In the genomic region with DNA sequence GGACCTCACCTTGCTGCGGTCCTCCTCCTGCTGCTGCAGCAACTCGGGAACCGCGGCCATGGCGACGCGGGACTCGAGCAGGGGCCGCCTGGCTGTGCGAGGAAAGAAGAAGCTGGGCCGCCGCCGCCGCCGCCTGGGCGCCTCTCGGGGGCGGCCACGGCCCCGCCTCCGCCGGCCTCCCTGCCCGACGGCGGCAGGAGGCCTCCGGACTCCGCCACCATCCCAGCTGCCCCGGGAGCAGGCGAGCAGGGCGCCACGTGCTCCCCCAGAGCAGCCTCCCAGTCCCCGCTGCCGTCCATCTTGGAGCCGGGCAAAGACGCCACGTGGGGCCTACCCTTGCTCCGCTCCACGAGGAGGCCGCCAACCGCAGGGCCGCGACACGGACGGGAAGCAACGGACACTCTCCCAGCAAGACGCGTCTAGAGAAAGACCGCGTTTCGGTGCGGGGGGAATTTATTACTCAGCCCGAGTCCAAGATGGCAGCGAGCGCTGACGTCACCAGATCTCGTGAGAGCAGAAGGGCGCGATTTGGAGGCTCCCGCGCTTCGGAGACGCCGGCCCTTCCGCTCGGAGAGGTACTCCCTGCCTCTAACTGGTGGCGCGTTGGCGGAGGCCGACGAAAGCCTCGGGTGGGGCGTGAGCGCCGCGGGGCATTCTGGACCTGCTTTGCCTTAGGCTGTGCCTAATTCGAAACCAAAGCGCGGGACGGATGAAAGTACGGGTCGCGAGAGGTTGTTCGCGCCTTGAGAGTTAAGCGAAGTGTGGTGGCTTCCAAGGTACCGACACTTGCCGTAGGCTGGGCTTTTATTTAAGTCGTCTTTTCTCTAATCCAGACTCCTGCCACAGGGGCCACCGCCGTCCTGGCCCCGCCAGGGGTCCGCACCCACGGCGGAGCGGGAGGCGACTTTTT, we compare ENCODE assay signal across 1 cellular context.
TF ChIP-seq lines count a peak whose summit lies in the region.

A gene with protein sequence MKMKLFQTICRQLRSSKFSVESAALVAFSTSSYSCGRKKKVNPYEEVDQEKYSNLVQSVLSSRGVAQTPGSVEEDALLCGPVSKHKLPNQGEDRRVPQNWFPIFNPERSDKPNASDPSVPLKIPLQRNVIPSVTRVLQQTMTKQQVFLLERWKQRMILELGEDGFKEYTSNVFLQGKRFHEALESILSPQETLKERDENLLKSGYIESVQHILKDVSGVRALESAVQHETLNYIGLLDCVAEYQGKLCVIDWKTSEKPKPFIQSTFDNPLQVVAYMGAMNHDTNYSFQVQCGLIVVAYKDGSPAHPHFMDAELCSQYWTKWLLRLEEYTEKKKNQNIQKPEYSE (plus strand): TSS at position 653 of the 910 bp plus-strand sequence. CDS start 842 bp downstream, outside the sequence.
A gene (minus strand): TSS at position 429 of the 910 bp plus-strand sequence. CDS start 369 bp downstream, at position 60.

TF ChIP-seq in HepG2, 621 proteins besides CTCF, POLR2A, EP300 and RAD21 (continued from another document and continues in another):
- TF ChIP-seq, protein P1, sequence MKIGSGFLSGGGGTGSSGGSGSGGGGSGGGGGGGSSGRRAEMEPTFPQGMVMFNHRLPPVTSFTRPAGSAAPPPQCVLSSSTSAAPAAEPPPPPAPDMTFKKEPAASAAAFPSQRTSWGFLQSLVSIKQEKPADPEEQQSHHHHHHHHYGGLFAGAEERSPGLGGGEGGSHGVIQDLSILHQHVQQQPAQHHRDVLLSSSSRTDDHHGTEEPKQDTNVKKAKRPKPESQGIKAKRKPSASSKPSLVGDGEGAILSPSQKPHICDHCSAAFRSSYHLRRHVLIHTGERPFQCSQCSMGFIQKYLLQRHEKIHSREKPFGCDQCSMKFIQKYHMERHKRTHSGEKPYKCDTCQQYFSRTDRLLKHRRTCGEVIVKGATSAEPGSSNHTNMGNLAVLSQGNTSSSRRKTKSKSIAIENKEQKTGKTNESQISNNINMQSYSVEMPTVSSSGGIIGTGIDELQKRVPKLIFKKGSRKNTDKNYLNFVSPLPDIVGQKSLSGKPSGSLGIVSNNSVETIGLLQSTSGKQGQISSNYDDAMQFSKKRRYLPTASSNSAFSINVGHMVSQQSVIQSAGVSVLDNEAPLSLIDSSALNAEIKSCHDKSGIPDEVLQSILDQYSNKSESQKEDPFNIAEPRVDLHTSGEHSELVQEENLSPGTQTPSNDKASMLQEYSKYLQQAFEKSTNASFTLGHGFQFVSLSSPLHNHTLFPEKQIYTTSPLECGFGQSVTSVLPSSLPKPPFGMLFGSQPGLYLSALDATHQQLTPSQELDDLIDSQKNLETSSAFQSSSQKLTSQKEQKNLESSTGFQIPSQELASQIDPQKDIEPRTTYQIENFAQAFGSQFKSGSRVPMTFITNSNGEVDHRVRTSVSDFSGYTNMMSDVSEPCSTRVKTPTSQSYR (CRISPR knock-in tag; IDR thresholded peaks at IDR 0.05; ENCODE audit: borderline replicate concordance), result no peak
- TF ChIP-seq FOSL2 (CRISPR knock-in tag; IDR thresholded peaks at IDR 0.05), result peak; percentile 86
- TF ChIP-seq, protein P2, sequence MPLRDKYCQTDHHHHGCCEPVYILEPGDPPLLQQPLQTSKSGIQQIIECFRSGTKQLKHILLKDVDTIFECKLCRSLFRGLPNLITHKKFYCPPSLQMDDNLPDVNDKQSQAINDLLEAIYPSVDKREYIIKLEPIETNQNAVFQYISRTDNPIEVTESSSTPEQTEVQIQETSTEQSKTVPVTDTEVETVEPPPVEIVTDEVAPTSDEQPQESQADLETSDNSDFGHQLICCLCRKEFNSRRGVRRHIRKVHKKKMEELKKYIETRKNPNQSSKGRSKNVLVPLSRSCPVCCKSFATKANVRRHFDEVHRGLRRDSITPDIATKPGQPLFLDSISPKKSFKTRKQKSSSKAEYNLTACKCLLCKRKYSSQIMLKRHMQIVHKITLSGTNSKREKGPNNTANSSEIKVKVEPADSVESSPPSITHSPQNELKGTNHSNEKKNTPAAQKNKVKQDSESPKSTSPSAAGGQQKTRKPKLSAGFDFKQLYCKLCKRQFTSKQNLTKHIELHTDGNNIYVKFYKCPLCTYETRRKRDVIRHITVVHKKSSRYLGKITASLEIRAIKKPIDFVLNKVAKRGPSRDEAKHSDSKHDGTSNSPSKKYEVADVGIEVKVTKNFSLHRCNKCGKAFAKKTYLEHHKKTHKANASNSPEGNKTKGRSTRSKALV (CRISPR knock-in tag; IDR thresholded peaks at IDR 0.05), result peak; percentile 91
- TF ChIP-seq, protein P3, sequence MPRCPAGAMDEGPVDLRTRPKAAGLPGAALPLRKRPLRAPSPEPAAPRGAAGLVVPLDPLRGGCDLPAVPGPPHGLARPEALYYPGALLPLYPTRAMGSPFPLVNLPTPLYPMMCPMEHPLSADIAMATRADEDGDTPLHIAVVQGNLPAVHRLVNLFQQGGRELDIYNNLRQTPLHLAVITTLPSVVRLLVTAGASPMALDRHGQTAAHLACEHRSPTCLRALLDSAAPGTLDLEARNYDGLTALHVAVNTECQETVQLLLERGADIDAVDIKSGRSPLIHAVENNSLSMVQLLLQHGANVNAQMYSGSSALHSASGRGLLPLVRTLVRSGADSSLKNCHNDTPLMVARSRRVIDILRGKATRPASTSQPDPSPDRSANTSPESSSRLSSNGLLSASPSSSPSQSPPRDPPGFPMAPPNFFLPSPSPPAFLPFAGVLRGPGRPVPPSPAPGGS (CRISPR knock-in tag; IDR thresholded peaks at IDR 0.05), result peak; percentile 97
- peak; percentile 61; the same call in 1 of the 2 replicates for TF ChIP-seq ZFP82 (CRISPR knock-in tag; IDR thresholded peaks at IDR 0.05; ENCODE audit: borderline replicate concordance)
- peak; percentile 90; the same call in 1 of the 2 replicates for TF ChIP-seq ZNF124 (CRISPR knock-in tag; IDR thresholded peaks at IDR 0.05)
- peak; percentile 91; the same call in 1 of the 2 replicates for TF ChIP-seq FIP1L1 (IDR thresholded peaks at IDR 0.05; ENCODE audit: borderline replicate concordance, insufficient read depth, low read depth, low read length)
- peak; percentile 98 for TF ChIP-seq WIZ (CRISPR knock-in tag; IDR thresholded peaks at IDR 0.05)
- peak; percentile 89 for TF ChIP-seq ZNF256 (CRISPR knock-in tag; conservative IDR thresholded peaks at IDR 0.05)
- TF ChIP-seq FOSL1 (CRISPR knock-in tag; IDR thresholded peaks at IDR 0.05; ENCODE audit: borderline replicate concordance), result peak; percentile 19
- peak; percentile 65 for TF ChIP-seq SP2 (CRISPR knock-in tag; IDR thresholded peaks at IDR 0.05)
- no peak; the same call in 1 of the 2 replicates for TF ChIP-seq ZNF615 (CRISPR knock-in tag; IDR thresholded peaks at IDR 0.05; ENCODE audit: borderline replicate concordance)
- TF ChIP-seq, protein P4, sequence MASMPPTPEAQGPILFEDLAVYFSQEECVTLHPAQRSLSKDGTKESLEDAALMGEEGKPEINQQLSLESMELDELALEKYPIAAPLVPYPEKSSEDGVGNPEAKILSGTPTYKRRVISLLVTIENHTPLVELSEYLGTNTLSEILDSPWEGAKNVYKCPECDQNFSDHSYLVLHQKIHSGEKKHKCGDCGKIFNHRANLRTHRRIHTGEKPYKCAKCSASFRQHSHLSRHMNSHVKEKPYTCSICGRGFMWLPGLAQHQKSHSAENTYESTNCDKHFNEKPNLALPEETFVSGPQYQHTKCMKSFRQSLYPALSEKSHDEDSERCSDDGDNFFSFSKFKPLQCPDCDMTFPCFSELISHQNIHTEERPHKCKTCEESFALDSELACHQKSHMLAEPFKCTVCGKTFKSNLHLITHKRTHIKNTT (CRISPR knock-in tag; IDR thresholded peaks at IDR 0.05), result no peak
- TF ChIP-seq, protein P5, sequence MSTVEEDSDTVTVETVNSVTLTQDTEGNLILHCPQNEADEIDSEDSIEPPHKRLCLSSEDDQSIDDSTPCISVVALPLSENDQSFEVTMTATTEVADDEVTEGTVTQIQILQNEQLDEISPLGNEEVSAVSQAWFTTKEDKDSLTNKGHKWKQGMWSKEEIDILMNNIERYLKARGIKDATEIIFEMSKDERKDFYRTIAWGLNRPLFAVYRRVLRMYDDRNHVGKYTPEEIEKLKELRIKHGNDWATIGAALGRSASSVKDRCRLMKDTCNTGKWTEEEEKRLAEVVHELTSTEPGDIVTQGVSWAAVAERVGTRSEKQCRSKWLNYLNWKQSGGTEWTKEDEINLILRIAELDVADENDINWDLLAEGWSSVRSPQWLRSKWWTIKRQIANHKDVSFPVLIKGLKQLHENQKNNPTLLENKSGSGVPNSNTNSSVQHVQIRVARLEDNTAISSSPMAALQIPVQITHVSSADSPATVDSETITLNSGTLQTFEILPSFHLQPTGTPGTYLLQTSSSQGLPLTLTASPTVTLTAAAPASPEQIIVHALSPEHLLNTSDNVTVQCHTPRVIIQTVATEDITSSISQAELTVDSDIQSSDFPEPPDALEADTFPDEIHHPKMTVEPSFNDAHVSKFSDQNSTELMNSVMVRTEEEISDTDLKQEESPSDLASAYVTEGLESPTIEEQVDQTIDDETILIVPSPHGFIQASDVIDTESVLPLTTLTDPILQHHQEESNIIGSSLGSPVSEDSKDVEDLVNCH (CRISPR knock-in tag; IDR thresholded peaks at IDR 0.05), result no peak; the same call in 1 of the 2 replicates
- no peak for TF ChIP-seq ZBTB21 (CRISPR knock-in tag; IDR thresholded peaks at IDR 0.05)
- peak; percentile 91; the same call in 1 of the 2 replicates for TF ChIP-seq CBX5 (CRISPR knock-in tag; IDR thresholded peaks at IDR 0.05; ENCODE audit: borderline replicate concordance)
- TF ChIP-seq ZNF709 (CRISPR knock-in tag; IDR thresholded peaks at IDR 0.05), result peak; percentile 96
- TF ChIP-seq, protein P6, sequence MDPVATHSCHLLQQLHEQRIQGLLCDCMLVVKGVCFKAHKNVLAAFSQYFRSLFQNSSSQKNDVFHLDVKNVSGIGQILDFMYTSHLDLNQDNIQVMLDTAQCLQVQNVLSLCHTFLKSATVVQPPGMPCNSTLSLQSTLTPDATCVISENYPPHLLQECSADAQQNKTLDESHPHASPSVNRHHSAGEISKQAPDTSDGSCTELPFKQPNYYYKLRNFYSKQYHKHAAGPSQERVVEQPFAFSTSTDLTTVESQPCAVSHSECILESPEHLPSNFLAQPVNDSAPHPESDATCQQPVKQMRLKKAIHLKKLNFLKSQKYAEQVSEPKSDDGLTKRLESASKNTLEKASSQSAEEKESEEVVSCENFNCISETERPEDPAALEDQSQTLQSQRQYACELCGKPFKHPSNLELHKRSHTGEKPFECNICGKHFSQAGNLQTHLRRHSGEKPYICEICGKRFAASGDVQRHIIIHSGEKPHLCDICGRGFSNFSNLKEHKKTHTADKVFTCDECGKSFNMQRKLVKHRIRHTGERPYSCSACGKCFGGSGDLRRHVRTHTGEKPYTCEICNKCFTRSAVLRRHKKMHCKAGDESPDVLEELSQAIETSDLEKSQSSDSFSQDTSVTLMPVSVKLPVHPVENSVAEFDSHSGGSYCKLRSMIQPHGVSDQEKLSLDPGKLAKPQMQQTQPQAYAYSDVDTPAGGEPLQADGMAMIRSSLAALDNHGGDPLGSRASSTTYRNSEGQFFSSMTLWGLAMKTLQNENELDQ (CRISPR knock-in tag; IDR thresholded peaks at IDR 0.05; ENCODE audit: borderline replicate concordance), result no peak; the same call in 1 of the 2 replicates
- TF ChIP-seq, protein P7, sequence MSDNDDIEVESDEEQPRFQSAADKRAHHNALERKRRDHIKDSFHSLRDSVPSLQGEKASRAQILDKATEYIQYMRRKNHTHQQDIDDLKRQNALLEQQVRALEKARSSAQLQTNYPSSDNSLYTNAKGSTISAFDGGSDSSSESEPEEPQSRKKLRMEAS (IDR thresholded peaks at IDR 0.05), result peak; percentile 100
- TF ChIP-seq, protein P8, sequence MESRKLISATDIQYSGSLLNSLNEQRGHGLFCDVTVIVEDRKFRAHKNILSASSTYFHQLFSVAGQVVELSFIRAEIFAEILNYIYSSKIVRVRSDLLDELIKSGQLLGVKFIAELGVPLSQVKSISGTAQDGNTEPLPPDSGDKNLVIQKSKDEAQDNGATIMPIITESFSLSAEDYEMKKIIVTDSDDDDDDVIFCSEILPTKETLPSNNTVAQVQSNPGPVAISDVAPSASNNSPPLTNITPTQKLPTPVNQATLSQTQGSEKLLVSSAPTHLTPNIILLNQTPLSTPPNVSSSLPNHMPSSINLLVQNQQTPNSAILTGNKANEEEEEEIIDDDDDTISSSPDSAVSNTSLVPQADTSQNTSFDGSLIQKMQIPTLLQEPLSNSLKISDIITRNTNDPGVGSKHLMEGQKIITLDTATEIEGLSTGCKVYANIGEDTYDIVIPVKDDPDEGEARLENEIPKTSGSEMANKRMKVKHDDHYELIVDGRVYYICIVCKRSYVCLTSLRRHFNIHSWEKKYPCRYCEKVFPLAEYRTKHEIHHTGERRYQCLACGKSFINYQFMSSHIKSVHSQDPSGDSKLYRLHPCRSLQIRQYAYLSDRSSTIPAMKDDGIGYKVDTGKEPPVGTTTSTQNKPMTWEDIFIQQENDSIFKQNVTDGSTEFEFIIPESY (CRISPR knock-in tag; IDR thresholded peaks at IDR 0.05), result peak; percentile 63
- TF ChIP-seq CREB1 (IDR thresholded peaks at IDR 0.05), result peak; percentile 100
- peak; percentile 98 for TF ChIP-seq CREB1 (CRISPR knock-in tag; IDR thresholded peaks at IDR 0.05)
- TF ChIP-seq MXI1 (IDR thresholded peaks at IDR 0.05; ENCODE audit: borderline replicate concordance, low read depth, low read length), result peak; percentile 94
- TF ChIP-seq, protein P9, sequence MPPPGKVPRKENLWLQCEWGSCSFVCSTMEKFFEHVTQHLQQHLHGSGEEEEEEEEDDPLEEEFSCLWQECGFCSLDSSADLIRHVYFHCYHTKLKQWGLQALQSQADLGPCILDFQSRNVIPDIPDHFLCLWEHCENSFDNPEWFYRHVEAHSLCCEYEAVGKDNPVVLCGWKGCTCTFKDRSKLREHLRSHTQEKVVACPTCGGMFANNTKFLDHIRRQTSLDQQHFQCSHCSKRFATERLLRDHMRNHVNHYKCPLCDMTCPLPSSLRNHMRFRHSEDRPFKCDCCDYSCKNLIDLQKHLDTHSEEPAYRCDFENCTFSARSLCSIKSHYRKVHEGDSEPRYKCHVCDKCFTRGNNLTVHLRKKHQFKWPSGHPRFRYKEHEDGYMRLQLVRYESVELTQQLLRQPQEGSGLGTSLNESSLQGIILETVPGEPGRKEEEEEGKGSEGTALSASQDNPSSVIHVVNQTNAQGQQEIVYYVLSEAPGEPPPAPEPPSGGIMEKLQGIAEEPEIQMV (CRISPR knock-in tag; IDR thresholded peaks at IDR 0.05; ENCODE audit: low read depth), result no peak
- peak; percentile 83 for TF ChIP-seq RXRB (CRISPR knock-in tag; IDR thresholded peaks at IDR 0.05; ENCODE audit: borderline replicate concordance)
- no peak for TF ChIP-seq ZNF7 (CRISPR knock-in tag; IDR thresholded peaks at IDR 0.05)
- TF ChIP-seq MEF2D (CRISPR knock-in tag; IDR thresholded peaks at IDR 0.05), result peak; percentile 98
- no peak for TF ChIP-seq MBNL3 (CRISPR knock-in tag; conservative IDR thresholded peaks at IDR 0.05)
- TF ChIP-seq ZNF550 (CRISPR knock-in tag; IDR thresholded peaks at IDR 0.05; ENCODE audit: borderline replicate concordance), result peak; percentile 99
- peak; percentile 91 for TF ChIP-seq TGIF2 (CRISPR knock-in tag; IDR thresholded peaks at IDR 0.05)
- peak; percentile 80 for TF ChIP-seq ZNF468 (CRISPR knock-in tag; IDR thresholded peaks at IDR 0.05)
- TF ChIP-seq SRSF9 (IDR thresholded peaks at IDR 0.05; ENCODE audit: borderline replicate concordance, insufficient read depth, low read depth, low read length, poor library complexity, severe bottlenecking), result no peak
- TF ChIP-seq, protein P10, sequence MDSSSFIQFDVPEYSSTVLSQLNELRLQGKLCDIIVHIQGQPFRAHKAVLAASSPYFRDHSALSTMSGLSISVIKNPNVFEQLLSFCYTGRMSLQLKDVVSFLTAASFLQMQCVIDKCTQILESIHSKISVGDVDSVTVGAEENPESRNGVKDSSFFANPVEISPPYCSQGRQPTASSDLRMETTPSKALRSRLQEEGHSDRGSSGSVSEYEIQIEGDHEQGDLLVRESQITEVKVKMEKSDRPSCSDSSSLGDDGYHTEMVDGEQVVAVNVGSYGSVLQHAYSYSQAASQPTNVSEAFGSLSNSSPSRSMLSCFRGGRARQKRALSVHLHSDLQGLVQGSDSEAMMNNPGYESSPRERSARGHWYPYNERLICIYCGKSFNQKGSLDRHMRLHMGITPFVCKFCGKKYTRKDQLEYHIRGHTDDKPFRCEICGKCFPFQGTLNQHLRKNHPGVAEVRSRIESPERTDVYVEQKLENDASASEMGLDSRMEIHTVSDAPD (CRISPR knock-in tag; IDR thresholded peaks at IDR 0.05), result peak; percentile 95
- TF ChIP-seq HES4 (CRISPR knock-in tag; IDR thresholded peaks at IDR 0.05; ENCODE audit: borderline replicate concordance), result peak; percentile 93; the same call in 1 of the 2 replicates
- TF ChIP-seq HOXA5 (CRISPR knock-in tag; IDR thresholded peaks at IDR 0.05), result peak; percentile 95
